In the genomic region with DNA sequence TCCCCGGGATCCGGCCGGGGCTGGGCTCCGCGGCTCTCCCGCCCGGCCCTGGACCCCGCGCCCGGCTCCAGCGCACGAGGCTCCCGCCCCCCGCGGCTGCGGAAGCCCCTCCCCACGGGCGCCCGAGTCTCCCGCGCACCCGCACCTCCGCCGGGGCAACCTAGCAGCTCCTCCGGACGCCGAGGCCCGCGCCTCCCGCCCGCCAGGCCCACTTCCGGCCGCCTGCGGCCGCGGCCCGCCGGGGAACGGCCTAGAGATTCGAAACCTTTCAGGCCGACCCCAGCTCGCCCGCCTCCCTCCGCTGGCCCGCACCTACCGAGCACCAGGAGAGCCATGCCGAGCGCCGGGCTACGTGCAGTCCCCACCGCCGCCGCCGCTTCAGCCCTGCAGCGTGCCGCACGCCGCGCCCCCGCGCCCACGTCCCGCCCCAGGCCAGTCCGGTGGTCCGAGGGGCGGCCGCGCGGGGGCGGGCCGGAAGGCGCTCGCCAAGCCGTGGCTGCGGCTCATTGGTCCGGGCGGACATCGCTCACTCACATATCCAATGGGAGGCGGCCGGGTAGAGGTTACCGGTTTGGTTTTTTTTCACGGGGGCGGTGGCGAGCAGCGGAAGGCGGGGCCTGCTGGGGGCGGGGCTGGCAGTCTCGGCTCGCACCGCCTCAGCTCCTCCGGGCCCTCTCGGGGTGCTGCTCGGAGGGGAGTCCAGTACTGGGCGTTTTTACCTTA, we compare ENCODE assay signal across 8 cellular contexts. TPM values are rescaled to one million over a fixed set of nuclear protein-coding genes. Genes with fewer than 3 reads are reported as not detected.
DNase-seq lines count a peak whose midpoint lies in the region; ATAC-seq and TF ChIP-seq lines count a peak whose summit lies in the region.

A gene with protein sequence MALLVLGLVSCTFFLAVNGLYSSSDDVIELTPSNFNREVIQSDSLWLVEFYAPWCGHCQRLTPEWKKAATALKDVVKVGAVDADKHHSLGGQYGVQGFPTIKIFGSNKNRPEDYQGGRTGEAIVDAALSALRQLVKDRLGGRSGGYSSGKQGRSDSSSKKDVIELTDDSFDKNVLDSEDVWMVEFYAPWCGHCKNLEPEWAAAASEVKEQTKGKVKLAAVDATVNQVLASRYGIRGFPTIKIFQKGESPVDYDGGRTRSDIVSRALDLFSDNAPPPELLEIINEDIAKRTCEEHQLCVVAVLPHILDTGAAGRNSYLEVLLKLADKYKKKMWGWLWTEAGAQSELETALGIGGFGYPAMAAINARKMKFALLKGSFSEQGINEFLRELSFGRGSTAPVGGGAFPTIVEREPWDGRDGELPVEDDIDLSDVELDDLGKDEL (minus strand): TSS at position 424 of the 723 bp plus-strand sequence. CDS start 89 bp downstream, at position 335.

- no peaks in the 10 kb centered on the region for H3K9me3 Mint-ChIP-seq in activated naive CD8-positive, alpha-beta T cell (ENCODE audit: low read depth)
- no peaks in the 10 kb centered on the region for H3K9me3 Mint-ChIP-seq in osteocyte (ENCODE audit: unreplicated experiment)

- DNase-seq in GM12864 (ENCODE audit: low read depth), result peak; percentile 88
- peak; percentile 88 for DNase-seq in NCI-H1105 treated with DMSO at 0.1 percent for 48 hours (lab: John Stamatoyannopoulos, UW)
- peak; percentile 89 for DNase-seq in SKM-1 treated with dmso at 0.1 percent for 144 hours (lab: John Stamatoyannopoulos, UW; ENCODE audit: unreplicated experiment)
- DNase-seq in glomerular visceral epithelial cell (ENCODE audit: extremely low spot score), result peak; percentile 95
- DNase-seq in osteocyte (ENCODE audit: extremely low spot score, unreplicated experiment), result peak; percentile 99
- peak; percentile 88 for DNase-seq in thoracic aorta (ENCODE audit: low spot score)

- peaks cover 16 to 39% of the 10 kb centered on the region in 2 donors for H3K4me1 ChIP-seq in thoracic aorta (ENCODE audit: control insufficient read depth in 1 of 2, low read depth in 2 of 2)

- no peaks in the 10 kb centered on the region for H3K27me3 ChIP-seq in thoracic aorta (replicated peaks; ENCODE audit: insufficient read depth)

- H3K27ac Mint-ChIP-seq in activated naive CD8-positive, alpha-beta T cell, result peak within 1 kb of the TSS; percentile 94
- peak within 1 kb of the TSS; percentile 89 for H3K27ac Mint-ChIP-seq in osteocyte (ENCODE audit: unreplicated experiment)

- no peaks in the 10 kb centered on the region for H3K9me3 ChIP-seq in thoracic aorta

- peak within 1 kb of the TSS; percentile 93 for H3K4me3 Mint-ChIP-seq in activated naive CD8-positive, alpha-beta T cell
- peak within 1 kb of the TSS; percentile 89 for H3K4me3 Mint-ChIP-seq in osteocyte (ENCODE audit: unreplicated experiment)

- H3K4me1 Mint-ChIP-seq in activated naive CD8-positive, alpha-beta T cell (ENCODE audit: low read depth), result peaks cover 39% of the 10 kb centered on the region
- peaks cover 37% of the 10 kb centered on the region for H3K4me1 Mint-ChIP-seq in osteocyte (ENCODE audit: unreplicated experiment)

- no peak for TF ChIP-seq CTCF in GM12864 (IDR thresholded peaks at IDR 0.05; ENCODE audit: low read depth, low read length, missing control alignments)
- TF ChIP-seq CTCF in osteocyte (IDR thresholded peaks at IDR 0.05), result no peak
- peak; percentile 34 for TF ChIP-seq CTCF in thoracic aorta (IDR thresholded peaks at IDR 0.05)

- H3K36me3 Mint-ChIP-seq in activated naive CD8-positive, alpha-beta T cell, result peaks cover 14% of the 10 kb centered on the region
- H3K36me3 Mint-ChIP-seq in osteocyte (ENCODE audit: unreplicated experiment), result no peaks in the 10 kb centered on the region

- H3K27ac ChIP-seq in thoracic aorta, result peak within 1 kb of the TSS; percentile 81 to 84

- no peaks in the 10 kb centered on the region for H3K36me3 ChIP-seq in thoracic aorta

- H3K27me3 Mint-ChIP-seq in activated naive CD8-positive, alpha-beta T cell, result no peaks in the 10 kb centered on the region
- H3K27me3 Mint-ChIP-seq in osteocyte (ENCODE audit: unreplicated experiment), result peaks cover 2% of the 10 kb centered on the region

- H3K4me3 ChIP-seq in GM12864 (ENCODE audit: low read depth, low read length) (peak within 1 kb of the TSS; percentile 80), thoracic aorta (peak within 1 kb of the TSS; percentile 97)

- peak; percentile 92 for ATAC-seq in HG02678 (IDR thresholded peaks at IDR 0.05; ENCODE audit: unreplicated experiment)
- ATAC-seq in thoracic aorta (ENCODE audit: insufficient number of reproducible peaks, low FRiP score, low read depth), result peak; percentile 96

RNA-seq across cellular contexts. Expression of the gene that starts here (rescaled TPM):
- total RNA-seq in osteocyte, result 205 and 219 TPM in 2 replicates
- total RNA-seq in thoracic aorta, result 100 to 1,000 TPM in 1 of 2 donors, 10 to 100 TPM in 1; 94.9 to 100 TPM

Comparison
In these comparisons a context has a peak if more than half of its experiments do, and no peak if none do; other contexts are left out.
1. Peak in every context shown above with its lines: DNase-seq, ATAC-seq, H3K4me3 ChIP-seq and H3K27ac ChIP-seq.